ENCODE assay signal across 1 cellular context in genomic region chr1:155964193-155964592, GRCh38.
TF ChIP-seq lines count a peak whose summit lies in the region.

No MANE protein-coding gene starts in this region.

TF ChIP-seq in WTC11, 78 proteins besides CTCF, POLR2A, EP300 and RAD21:
- TF ChIP-seq TCF7 (CRISPR knock-in tag; IDR thresholded peaks at IDR 0.05; ENCODE audit: low read depth) (no peak), PREB (CRISPR knock-in tag; IDR thresholded peaks at IDR 0.05; ENCODE audit: borderline replicate concordance) (no peak), PRDM15 (CRISPR knock-in tag; IDR thresholded peaks at IDR 0.05) (no peak), ZNF121 (CRISPR knock-in tag; IDR thresholded peaks at IDR 0.05) (no peak), ESRRA (CRISPR knock-in tag; IDR thresholded peaks at IDR 0.05; ENCODE audit: borderline replicate concordance) (no peak), GABPB1 (CRISPR knock-in tag; IDR thresholded peaks at IDR 0.05) (no peak), ATF6 (CRISPR knock-in tag; IDR thresholded peaks at IDR 0.05) (no peak), ETV6 (CRISPR knock-in tag; IDR thresholded peaks at IDR 0.05) (no peak), SOX15 (CRISPR knock-in tag; IDR thresholded peaks at IDR 0.05) (no peak), TEAD1 (CRISPR knock-in tag; IDR thresholded peaks at IDR 0.05) (no peak), KAT7 (CRISPR knock-in tag; IDR thresholded peaks at IDR 0.05; ENCODE audit: borderline replicate concordance) (no peak)
- TF ChIP-seq, protein P1, sequence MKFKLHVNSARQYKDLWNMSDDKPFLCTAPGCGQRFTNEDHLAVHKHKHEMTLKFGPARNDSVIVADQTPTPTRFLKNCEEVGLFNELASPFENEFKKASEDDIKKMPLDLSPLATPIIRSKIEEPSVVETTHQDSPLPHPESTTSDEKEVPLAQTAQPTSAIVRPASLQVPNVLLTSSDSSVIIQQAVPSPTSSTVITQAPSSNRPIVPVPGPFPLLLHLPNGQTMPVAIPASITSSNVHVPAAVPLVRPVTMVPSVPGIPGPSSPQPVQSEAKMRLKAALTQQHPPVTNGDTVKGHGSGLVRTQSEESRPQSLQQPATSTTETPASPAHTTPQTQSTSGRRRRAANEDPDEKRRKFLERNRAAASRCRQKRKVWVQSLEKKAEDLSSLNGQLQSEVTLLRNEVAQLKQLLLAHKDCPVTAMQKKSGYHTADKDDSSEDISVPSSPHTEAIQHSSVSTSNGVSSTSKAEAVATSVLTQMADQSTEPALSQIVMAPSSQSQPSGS (CRISPR knock-in tag; IDR thresholded peaks at IDR 0.05; ENCODE audit: borderline replicate concordance, low read depth): no peak
